Comparison of ENCODE assay signal across 1 cellular context in the genomic region with DNA sequence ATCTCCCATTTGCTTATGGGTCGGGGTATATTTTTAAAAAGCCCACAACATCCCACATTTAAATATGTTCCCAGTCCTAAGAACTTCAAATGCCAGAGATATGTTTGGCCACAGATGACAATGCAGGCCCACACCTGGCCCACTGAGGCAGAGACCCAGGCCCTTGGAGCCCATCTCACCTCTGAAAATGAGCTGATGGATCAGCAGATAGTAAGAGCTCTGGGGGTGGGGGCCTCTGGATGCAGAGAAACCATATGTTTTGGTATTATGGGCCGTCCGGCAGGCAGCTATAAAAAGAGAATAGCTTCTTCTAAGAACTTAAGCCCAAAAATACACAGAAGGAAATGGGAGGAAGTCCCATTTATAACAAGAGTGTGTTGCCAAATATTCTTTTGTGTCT.
TF ChIP-seq lines count a peak whose summit lies in the region.

No MANE protein-coding gene starts in this region.

TF ChIP-seq in H1, 55 proteins besides CTCF, POLR2A, EP300 and RAD21:
- TF ChIP-seq BACH1 (IDR thresholded peaks at IDR 0.05; ENCODE audit: low read length) (no peak), BCL11A (IDR thresholded peaks at IDR 0.05; ENCODE audit: low read depth in 2 of 2, low read length in 2 of 2) (no peak), RNF2 (IDR thresholded peaks at IDR 0.05; ENCODE audit: borderline replicate concordance, low read depth, low read length, missing control alignments, poor library complexity, severe bottlenecking) (no peak), SIRT6 (IDR thresholded peaks at IDR 0.05; ENCODE audit: low read length) (no peak), SP2 (IDR thresholded peaks at IDR 0.05; ENCODE audit: low read length) (no peak), EGR1 (IDR thresholded peaks at IDR 0.05; ENCODE audit: borderline replicate concordance, low read depth, low read length) (no peak), TEAD4 (IDR thresholded peaks at IDR 0.05; ENCODE audit: low read depth, low read length) (no peak), NRF1 (IDR thresholded peaks at IDR 0.05; ENCODE audit: low read depth, low read length) (no peak), JUN (IDR thresholded peaks at IDR 0.05; ENCODE audit: low read depth, low read length) (no peak), FOSL1 (IDR thresholded peaks at IDR 0.05; ENCODE audit: insufficient read depth, low read depth, low read length) (no peak), HDAC2 (IDR thresholded peaks at IDR 0.05; ENCODE audit: borderline replicate concordance in 1 of 2, low read depth in 2 of 2, low read length in 2 of 2) (no peak), EZH2 (IDR thresholded peaks at IDR 0.05; ENCODE audit: low read depth, low read length, severe bottlenecking) (no peak), HDAC6 (IDR thresholded peaks at IDR 0.05; ENCODE audit: low read depth, low read length) (no peak), RBBP5 (IDR thresholded peaks at IDR 0.05; ENCODE audit: borderline replicate concordance, low read depth, low read length) (no peak), CBX8 (IDR thresholded peaks at IDR 0.05; ENCODE audit: borderline replicate concordance, low read depth, low read length) (no peak), SIN3A (conservative IDR thresholded peaks at IDR 0.05 in 1 of 2, IDR thresholded peaks at IDR 0.05 in 1 of 2; ENCODE audit: low read depth in 1 of 2, low read length in 2 of 2) (no peak), SP1 (IDR thresholded peaks at IDR 0.05; ENCODE audit: low read depth, low read length) (no peak)
- TF ChIP-seq, protein P1, sequence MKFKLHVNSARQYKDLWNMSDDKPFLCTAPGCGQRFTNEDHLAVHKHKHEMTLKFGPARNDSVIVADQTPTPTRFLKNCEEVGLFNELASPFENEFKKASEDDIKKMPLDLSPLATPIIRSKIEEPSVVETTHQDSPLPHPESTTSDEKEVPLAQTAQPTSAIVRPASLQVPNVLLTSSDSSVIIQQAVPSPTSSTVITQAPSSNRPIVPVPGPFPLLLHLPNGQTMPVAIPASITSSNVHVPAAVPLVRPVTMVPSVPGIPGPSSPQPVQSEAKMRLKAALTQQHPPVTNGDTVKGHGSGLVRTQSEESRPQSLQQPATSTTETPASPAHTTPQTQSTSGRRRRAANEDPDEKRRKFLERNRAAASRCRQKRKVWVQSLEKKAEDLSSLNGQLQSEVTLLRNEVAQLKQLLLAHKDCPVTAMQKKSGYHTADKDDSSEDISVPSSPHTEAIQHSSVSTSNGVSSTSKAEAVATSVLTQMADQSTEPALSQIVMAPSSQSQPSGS (IDR thresholded peaks at IDR 0.05; ENCODE audit: low read length), result no peak
- TF ChIP-seq, protein P2, sequence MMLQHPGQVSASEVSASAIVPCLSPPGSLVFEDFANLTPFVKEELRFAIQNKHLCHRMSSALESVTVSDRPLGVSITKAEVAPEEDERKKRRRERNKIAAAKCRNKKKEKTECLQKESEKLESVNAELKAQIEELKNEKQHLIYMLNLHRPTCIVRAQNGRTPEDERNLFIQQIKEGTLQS (IDR thresholded peaks at IDR 0.05; ENCODE audit: insufficient read depth, low read depth, low read length), result no peak
- TF ChIP-seq, protein P3, sequence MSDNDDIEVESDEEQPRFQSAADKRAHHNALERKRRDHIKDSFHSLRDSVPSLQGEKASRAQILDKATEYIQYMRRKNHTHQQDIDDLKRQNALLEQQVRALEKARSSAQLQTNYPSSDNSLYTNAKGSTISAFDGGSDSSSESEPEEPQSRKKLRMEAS (IDR thresholded peaks at IDR 0.05), result no peak
TF ChIP-seq in H1: peak in this region for 0.
